Comparison of ENCODE assay signal across 8 cellular contexts in the genomic region with DNA sequence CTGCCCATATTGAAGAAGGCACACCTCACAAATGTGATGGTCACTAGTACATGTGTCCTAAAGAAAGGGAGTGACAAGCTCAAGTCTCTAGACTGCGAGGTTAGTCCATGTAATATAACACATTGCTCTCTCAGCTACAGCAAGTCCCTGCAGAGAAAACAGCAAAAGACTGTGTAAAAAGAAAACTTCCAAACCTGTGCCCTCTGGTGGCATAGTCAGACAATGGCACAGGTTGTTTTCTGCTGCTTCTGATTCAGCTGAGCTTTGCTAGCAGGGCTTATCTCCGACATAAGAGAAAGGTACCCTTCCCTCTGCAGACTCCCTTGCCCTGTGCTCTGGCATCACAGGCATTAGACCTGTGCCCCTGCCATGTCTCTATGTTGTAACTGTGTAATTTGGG. TPM values are rescaled to one million over a fixed set of nuclear protein-coding genes. Genes with fewer than 3 reads are reported as not detected.
DNase-seq lines count a peak whose midpoint lies in the region; ATAC-seq and TF ChIP-seq lines count a peak whose summit lies in the region.

No MANE protein-coding gene starts in this region.

- peak; percentile 48 for TF ChIP-seq CTCF in hepatocyte (IDR thresholded peaks at IDR 0.05; ENCODE audit: poor library complexity)

- H3K9me2 ChIP-seq in hepatocyte (replicated peaks; ENCODE audit: insufficient read depth): no peaks in the 10 kb centered on the region

- no peaks in the 10 kb centered on the region for H3K36me3 Mint-ChIP-seq in activated naive CD8-positive, alpha-beta T cell treated with anti-CD3 and anti-CD28 coated beads, Interleukin-2, amount 50 U/mL, for 24 hours (ENCODE audit: low read depth)

- no peaks in the 10 kb centered on the region for H3K27me3 Mint-ChIP-seq in activated naive CD8-positive, alpha-beta T cell treated with anti-CD3 and anti-CD28 coated beads, Interleukin-2, amount 50 U/mL, for 24 hours

- H4K20me1 ChIP-seq in hepatocyte (ENCODE audit: insufficient read depth, poor library complexity, severe bottlenecking): no peaks in the 10 kb centered on the region

- H3K4me1 ChIP-seq in hepatocyte (ENCODE audit: insufficient read depth): no peaks in the 10 kb centered on the region

- DNase-seq in SIG-M5 treated with dmso at 0.1 percent for 504 hours (lab: John Stamatoyannopoulos, UW; ENCODE audit: unreplicated experiment): peak; percentile 18
- DNase-seq in SIG-M5 (lab: John Stamatoyannopoulos, UW): no peak
- peak; percentile 15 for DNase-seq in SK-MEL-5 (ENCODE audit: low read depth, low spot score)
- peak; percentile 23 for DNase-seq in hepatocyte (ENCODE audit: low spot score)
- DNase-seq in superior temporal gyrus (ENCODE audit: extremely low spot score): peak; percentile 14
- DNase-seq in activated naive CD4-positive, alpha-beta T cell (lab: John Stamatoyannopoulos, UW): no peak
- no peak for DNase-seq in activated naive CD8-positive, alpha-beta T cell treated with anti-CD3 and anti-CD28 coated beads, Interleukin-2, amount 50 U/mL, for 24 hours

- H3K4me2 ChIP-seq in hepatocyte: no peak overlapping the region

- ATAC-seq in GM18519 (IDR thresholded peaks at IDR 0.05; ENCODE audit: low FRiP score, unreplicated experiment): no peak
- no peak for ATAC-seq in activated naive CD8-positive, alpha-beta T cell treated with anti-CD3 and anti-CD28 coated beads, Interleukin-2, amount 50 U/mL, for 24 hours

- no peak overlapping the region for H3K27ac Mint-ChIP-seq in activated naive CD8-positive, alpha-beta T cell treated with anti-CD3 and anti-CD28 coated beads, Interleukin-2, amount 50 U/mL, for 24 hours

- no peak overlapping the region for H2AFZ ChIP-seq in hepatocyte

- H3K4me3 Mint-ChIP-seq in activated naive CD8-positive, alpha-beta T cell treated with anti-CD3 and anti-CD28 coated beads, Interleukin-2, amount 50 U/mL, for 24 hours: no peak overlapping the region

- no peaks in the 10 kb centered on the region for H3K79me2 ChIP-seq in hepatocyte

- H3K9me3 Mint-ChIP-seq in activated naive CD8-positive, alpha-beta T cell treated with anti-CD3 and anti-CD28 coated beads, Interleukin-2, amount 50 U/mL, for 24 hours: no peaks in the 10 kb centered on the region

- H3K27me3 ChIP-seq in hepatocyte: no peaks in the 10 kb centered on the region

- WGBS in hepatocyte (ENCODE audit: low lambda C conversion rate, missing lambda C conversion rate): 44% methylated on average over 2 of the region's 2 CpGs

- no peak overlapping the region for H3K27ac ChIP-seq in hepatocyte

- H3K4me3 ChIP-seq in hepatocyte: no peak overlapping the region

- in situ Hi-C loops in SK-MEL-5 (cut with HindIII; ENCODE audit: low pct_unique_long_range_greater_than_20kb, low sequenced_read_pairs): no loop called here

- no peaks in the 10 kb centered on the region for H3K4me1 Mint-ChIP-seq in activated naive CD8-positive, alpha-beta T cell treated with anti-CD3 and anti-CD28 coated beads, Interleukin-2, amount 50 U/mL, for 24 hours

- no peaks in the 10 kb centered on the region for H3K9me3 ChIP-seq in hepatocyte (ENCODE audit: low read depth)

- no peaks in the 10 kb centered on the region for H3K36me3 ChIP-seq in hepatocyte (replicated peaks; ENCODE audit: insufficient read depth, low read depth)

RNA-seq across cellular contexts. Expression of gene SERPINA7, which starts 1.4 kb away (rescaled TPM):
- not detected in 2 replicates for total RNA-seq in SK-MEL-5 (2014; rRNA removed; shearing (Covaris generic))
- polyA plus RNA-seq in SK-MEL-5 (2015; cell fraction: cytosol; rRNA removed): not detected in 2 replicates
- polyA plus RNA-seq in SK-MEL-5 (2015; cell fraction: nucleus; rRNA removed): not detected in 2 replicates
- total RNA-seq in hepatocyte: 42.9 and 43.1 TPM in 2 replicates
- 33.5 and 47.5 TPM in 2 replicates for polyA plus RNA-seq in hepatocyte

Comparison
In these comparisons a context has a peak if more than half of its experiments do, and no peak if none do; other contexts are left out.
1. DNase-seq: peak in SIG-M5 treated with dmso at 0.1 percent for 504 hours (single experiment), SK-MEL-5 (single experiment), hepatocyte (single experiment) and superior temporal gyrus (single experiment); none in SIG-M5 (single experiment), activated naive CD4-positive, alpha-beta T cell (0 of 4) and activated naive CD8-positive, alpha-beta T cell treated with anti-CD3 and anti-CD28 coated beads, Interleukin-2, amount 50 U/mL, for 24 hours (single experiment).
2. RNA of gene SERPINA7, which starts 1.4 kb away (total RNA-seq): 42.9 to 43.1 TPM in hepatocyte; not detected in SK-MEL-5; every median in the first group is over 10 times any median in the second.